Comparison of ENCODE assay signal across 18 cellular contexts in the genomic region with DNA sequence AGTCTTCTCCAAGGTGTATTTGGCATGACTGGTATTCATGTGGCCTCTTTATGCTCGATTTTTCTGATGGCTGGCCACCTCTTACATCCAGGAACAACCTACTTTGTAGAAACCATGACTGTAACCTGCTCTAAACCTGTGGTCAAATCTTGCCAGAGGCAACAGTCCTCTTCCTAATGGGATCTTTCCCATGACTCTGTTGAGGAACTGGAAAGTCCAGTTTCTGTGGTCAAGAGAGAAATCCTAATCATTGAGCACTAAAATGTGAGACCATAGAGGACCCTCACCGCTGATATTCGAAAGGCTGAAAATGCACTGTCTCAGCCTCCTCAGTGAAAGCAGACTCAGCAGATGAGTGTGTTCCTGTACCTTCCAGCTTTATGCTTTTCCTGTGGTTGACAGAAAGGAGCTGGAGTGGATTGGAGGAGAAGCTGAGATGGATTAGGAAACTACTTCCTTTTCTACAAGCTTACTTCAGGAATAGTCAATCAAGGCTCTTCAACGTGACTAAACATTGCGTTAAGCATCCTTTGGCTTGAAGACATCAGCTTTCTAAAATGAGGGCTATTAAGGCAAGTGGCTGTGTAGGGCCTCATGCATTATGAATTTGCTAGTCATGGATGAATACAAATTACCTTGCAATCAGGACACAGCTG.
"Had no signal": no experiment of that assay in that cellular context is flagged by ENCODE, and none has a peak within 500 bp of the region (broad histone marks: within the 10 kb centered on the region; RNA-seq: fewer than 3 reads in every experiment).

No MANE protein-coding gene starts in this region.

- ATAC-seq: activated CD4-positive, CD25-positive, alpha-beta regulatory T cell treated with anti-CD3 and anti-CD28 coated beads, Interleukin-2, amount 50 U/mL, for 24 hours had no signal

- H3K4me1 ChIP-seq: tibial nerve, vagina had no signal

- H3K36me3 ChIP-seq: right lobe of liver, suprapubic skin, tibial nerve, vagina had no signal

- H3K9me3 ChIP-seq: right lobe of liver, suprapubic skin, vagina had no signal

- DNase-seq: activated CD4-positive, alpha-beta memory T cell treated with anti-CD3 and anti-CD28 coated beads, Interleukin-2, amount 10 ng/mL, durations not matched to agents 7 days and 5 days; activated CD4-positive, alpha-beta T cell treated with anti-CD3 and anti-CD28 coated beads, Interleukin-2, amount 10 ng/mL, durations not matched to agents 24 days and 14 days; activated effector memory CD4-positive, alpha-beta T cell treated with anti-CD3 and anti-CD28 coated beads, Interleukin-2, amount 50 U/mL, for 16 hours; aorta; erythroblast; foreskin fibroblast; immature natural killer cell; kidney glomerular epithelial cell; nephron progenitor cell; nucleus accumbens; stimulated activated CD4-positive, alpha-beta T cell treated with anti-CD3 and anti-CD28 coated beads, Interleukin-1b, Interleukin-23, amount 100 ng/mL, for 48 hours; T1000 had no signal

- H3K27ac ChIP-seq: right lobe of liver, skin epidermis, suprapubic skin, tibial nerve, vagina had no signal

- H3K4me3 ChIP-seq: right lobe of liver, skin epidermis, suprapubic skin, tibial nerve, vagina had no signal

- H3K27me3 ChIP-seq: right lobe of liver, suprapubic skin, tibial nerve, vagina had no signal
